ENCODE assay signal across 2 cellular contexts in genomic region chr6:49515485-49516146, GRCh38.
TF ChIP-seq lines count a peak whose summit lies in the region.

No MANE protein-coding gene starts in this region.

TF ChIP-seq in K562, 482 proteins besides CTCF, POLR2A, EP300 and RAD21 (continues in another document):
- peak; percentile 31; the same call in 1 of the 2 replicates for TF ChIP-seq CBFA2T3 (IDR thresholded peaks at IDR 0.05)
- TF ChIP-seq PHTF2 (CRISPR knock-in tag; IDR thresholded peaks at IDR 0.05) = no peak
- TF ChIP-seq NR4A1 (CRISPR knock-in tag; IDR thresholded peaks at IDR 0.05) = no peak
- TF ChIP-seq NR4A1 (tag; IDR thresholded peaks at IDR 0.05) = no peak
- no peak for TF ChIP-seq E4F1 (CRISPR knock-in tag; IDR thresholded peaks at IDR 0.05; ENCODE audit: borderline replicate concordance)
- TF ChIP-seq ZKSCAN1 (IDR thresholded peaks at IDR 0.05; ENCODE audit: low read depth, low read length) = no peak
- no peak for TF ChIP-seq TCF3 (CRISPR knock-in tag; IDR thresholded peaks at IDR 0.05)
- no peak for TF ChIP-seq MED1 (CRISPR knock-in tag; IDR thresholded peaks at IDR 0.05; ENCODE audit: borderline replicate concordance)
- TF ChIP-seq ZBTB8A (IDR thresholded peaks at IDR 0.05; ENCODE audit: partially characterized antibody) = no peak
- TF ChIP-seq VEZF1 (CRISPR knock-in tag; IDR thresholded peaks at IDR 0.05) = 0 out of 2 replicates have a peak, but pooled peaks have one; percentile 34
- peak; percentile 97 for TF ChIP-seq PCBP2 (IDR thresholded peaks at IDR 0.05; ENCODE audit: low read depth, low read length, poor library complexity, severe bottlenecking)
- TF ChIP-seq ILK (tag; IDR thresholded peaks at IDR 0.05; ENCODE audit: borderline replicate concordance, low read depth) = no peak
- TF ChIP-seq SMAD3 (CRISPR knock-in tag; conservative IDR thresholded peaks at IDR 0.05) = no peak
- no peak for TF ChIP-seq POU5F1 (IDR thresholded peaks at IDR 0.05; ENCODE audit: borderline replicate concordance, low read depth, low read length, partially characterized antibody)
- TF ChIP-seq KDM5B (IDR thresholded peaks at IDR 0.05; ENCODE audit: insufficient replicate concordance, low read depth, low read length) = no peak
- TF ChIP-seq RBM15 (IDR thresholded peaks at IDR 0.05; ENCODE audit: insufficient read depth, low read length) = no peak
- no peak for TF ChIP-seq ZNF384 (IDR thresholded peaks at IDR 0.05; ENCODE audit: low read depth, low read length)
- no peak for TF ChIP-seq FOXA1 (IDR thresholded peaks at IDR 0.05; ENCODE audit: borderline replicate concordance)
- TF ChIP-seq, protein P1, sequence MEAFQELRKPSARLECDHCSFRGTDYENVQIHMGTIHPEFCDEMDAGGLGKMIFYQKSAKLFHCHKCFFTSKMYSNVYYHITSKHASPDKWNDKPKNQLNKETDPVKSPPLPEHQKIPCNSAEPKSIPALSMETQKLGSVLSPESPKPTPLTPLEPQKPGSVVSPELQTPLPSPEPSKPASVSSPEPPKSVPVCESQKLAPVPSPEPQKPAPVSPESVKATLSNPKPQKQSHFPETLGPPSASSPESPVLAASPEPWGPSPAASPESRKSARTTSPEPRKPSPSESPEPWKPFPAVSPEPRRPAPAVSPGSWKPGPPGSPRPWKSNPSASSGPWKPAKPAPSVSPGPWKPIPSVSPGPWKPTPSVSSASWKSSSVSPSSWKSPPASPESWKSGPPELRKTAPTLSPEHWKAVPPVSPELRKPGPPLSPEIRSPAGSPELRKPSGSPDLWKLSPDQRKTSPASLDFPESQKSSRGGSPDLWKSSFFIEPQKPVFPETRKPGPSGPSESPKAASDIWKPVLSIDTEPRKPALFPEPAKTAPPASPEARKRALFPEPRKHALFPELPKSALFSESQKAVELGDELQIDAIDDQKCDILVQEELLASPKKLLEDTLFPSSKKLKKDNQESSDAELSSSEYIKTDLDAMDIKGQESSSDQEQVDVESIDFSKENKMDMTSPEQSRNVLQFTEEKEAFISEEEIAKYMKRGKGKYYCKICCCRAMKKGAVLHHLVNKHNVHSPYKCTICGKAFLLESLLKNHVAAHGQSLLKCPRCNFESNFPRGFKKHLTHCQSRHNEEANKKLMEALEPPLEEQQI (IDR thresholded peaks at IDR 0.05) = no peak
- no peak for TF ChIP-seq ZBTB7A (IDR thresholded peaks at IDR 0.05; ENCODE audit: borderline replicate concordance, control insufficient read depth, low read depth, low read length)
- no peak for TF ChIP-seq ZNF445 (CRISPR knock-in tag; IDR thresholded peaks at IDR 0.05; ENCODE audit: low read depth)
- no peak for TF ChIP-seq MYNN (IDR thresholded peaks at IDR 0.05)
- TF ChIP-seq MYNN (CRISPR knock-in tag; IDR thresholded peaks at IDR 0.05) = no peak
- TF ChIP-seq TAF15 (IDR thresholded peaks at IDR 0.05; ENCODE audit: low read depth, low read length) = no peak
- TF ChIP-seq, protein P2, sequence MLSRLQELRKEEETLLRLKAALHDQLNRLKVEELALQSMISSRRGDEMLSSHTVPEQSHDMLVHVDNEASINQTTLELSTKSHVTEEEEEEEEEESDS (CRISPR knock-in tag; IDR thresholded peaks at IDR 0.05) = no peak
- TF ChIP-seq, protein P3, sequence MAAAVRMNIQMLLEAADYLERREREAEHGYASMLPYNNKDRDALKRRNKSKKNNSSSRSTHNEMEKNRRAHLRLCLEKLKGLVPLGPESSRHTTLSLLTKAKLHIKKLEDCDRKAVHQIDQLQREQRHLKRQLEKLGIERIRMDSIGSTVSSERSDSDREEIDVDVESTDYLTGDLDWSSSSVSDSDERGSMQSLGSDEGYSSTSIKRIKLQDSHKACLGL (CRISPR knock-in tag; IDR thresholded peaks at IDR 0.05; ENCODE audit: borderline replicate concordance, poor library complexity, severe bottlenecking) = no peak

TF ChIP-seq in SK-N-SH, 30 proteins besides CTCF, POLR2A, EP300 and RAD21:
- TF ChIP-seq FOXM1 (IDR thresholded peaks at IDR 0.05; ENCODE audit: low read depth) = no peak
- no peak for TF ChIP-seq RCOR1 (IDR thresholded peaks at IDR 0.05; ENCODE audit: low read length)
- no peak for TF ChIP-seq USF1 (IDR thresholded peaks at IDR 0.05; ENCODE audit: borderline replicate concordance, low read depth)
- TF ChIP-seq TAF1 (IDR thresholded peaks at IDR 0.05; ENCODE audit: borderline replicate concordance, low read depth, low read length) = no peak
